Comparison of ENCODE assay signal across 1 cellular context in genomic region chr2:234410526-234410925, GRCh38.
TF ChIP-seq lines count a peak whose summit lies in the region.

No MANE protein-coding gene starts in this region.

TF ChIP-seq in H1, 55 proteins besides CTCF, POLR2A, EP300 and RAD21:
- TF ChIP-seq, protein P1, sequence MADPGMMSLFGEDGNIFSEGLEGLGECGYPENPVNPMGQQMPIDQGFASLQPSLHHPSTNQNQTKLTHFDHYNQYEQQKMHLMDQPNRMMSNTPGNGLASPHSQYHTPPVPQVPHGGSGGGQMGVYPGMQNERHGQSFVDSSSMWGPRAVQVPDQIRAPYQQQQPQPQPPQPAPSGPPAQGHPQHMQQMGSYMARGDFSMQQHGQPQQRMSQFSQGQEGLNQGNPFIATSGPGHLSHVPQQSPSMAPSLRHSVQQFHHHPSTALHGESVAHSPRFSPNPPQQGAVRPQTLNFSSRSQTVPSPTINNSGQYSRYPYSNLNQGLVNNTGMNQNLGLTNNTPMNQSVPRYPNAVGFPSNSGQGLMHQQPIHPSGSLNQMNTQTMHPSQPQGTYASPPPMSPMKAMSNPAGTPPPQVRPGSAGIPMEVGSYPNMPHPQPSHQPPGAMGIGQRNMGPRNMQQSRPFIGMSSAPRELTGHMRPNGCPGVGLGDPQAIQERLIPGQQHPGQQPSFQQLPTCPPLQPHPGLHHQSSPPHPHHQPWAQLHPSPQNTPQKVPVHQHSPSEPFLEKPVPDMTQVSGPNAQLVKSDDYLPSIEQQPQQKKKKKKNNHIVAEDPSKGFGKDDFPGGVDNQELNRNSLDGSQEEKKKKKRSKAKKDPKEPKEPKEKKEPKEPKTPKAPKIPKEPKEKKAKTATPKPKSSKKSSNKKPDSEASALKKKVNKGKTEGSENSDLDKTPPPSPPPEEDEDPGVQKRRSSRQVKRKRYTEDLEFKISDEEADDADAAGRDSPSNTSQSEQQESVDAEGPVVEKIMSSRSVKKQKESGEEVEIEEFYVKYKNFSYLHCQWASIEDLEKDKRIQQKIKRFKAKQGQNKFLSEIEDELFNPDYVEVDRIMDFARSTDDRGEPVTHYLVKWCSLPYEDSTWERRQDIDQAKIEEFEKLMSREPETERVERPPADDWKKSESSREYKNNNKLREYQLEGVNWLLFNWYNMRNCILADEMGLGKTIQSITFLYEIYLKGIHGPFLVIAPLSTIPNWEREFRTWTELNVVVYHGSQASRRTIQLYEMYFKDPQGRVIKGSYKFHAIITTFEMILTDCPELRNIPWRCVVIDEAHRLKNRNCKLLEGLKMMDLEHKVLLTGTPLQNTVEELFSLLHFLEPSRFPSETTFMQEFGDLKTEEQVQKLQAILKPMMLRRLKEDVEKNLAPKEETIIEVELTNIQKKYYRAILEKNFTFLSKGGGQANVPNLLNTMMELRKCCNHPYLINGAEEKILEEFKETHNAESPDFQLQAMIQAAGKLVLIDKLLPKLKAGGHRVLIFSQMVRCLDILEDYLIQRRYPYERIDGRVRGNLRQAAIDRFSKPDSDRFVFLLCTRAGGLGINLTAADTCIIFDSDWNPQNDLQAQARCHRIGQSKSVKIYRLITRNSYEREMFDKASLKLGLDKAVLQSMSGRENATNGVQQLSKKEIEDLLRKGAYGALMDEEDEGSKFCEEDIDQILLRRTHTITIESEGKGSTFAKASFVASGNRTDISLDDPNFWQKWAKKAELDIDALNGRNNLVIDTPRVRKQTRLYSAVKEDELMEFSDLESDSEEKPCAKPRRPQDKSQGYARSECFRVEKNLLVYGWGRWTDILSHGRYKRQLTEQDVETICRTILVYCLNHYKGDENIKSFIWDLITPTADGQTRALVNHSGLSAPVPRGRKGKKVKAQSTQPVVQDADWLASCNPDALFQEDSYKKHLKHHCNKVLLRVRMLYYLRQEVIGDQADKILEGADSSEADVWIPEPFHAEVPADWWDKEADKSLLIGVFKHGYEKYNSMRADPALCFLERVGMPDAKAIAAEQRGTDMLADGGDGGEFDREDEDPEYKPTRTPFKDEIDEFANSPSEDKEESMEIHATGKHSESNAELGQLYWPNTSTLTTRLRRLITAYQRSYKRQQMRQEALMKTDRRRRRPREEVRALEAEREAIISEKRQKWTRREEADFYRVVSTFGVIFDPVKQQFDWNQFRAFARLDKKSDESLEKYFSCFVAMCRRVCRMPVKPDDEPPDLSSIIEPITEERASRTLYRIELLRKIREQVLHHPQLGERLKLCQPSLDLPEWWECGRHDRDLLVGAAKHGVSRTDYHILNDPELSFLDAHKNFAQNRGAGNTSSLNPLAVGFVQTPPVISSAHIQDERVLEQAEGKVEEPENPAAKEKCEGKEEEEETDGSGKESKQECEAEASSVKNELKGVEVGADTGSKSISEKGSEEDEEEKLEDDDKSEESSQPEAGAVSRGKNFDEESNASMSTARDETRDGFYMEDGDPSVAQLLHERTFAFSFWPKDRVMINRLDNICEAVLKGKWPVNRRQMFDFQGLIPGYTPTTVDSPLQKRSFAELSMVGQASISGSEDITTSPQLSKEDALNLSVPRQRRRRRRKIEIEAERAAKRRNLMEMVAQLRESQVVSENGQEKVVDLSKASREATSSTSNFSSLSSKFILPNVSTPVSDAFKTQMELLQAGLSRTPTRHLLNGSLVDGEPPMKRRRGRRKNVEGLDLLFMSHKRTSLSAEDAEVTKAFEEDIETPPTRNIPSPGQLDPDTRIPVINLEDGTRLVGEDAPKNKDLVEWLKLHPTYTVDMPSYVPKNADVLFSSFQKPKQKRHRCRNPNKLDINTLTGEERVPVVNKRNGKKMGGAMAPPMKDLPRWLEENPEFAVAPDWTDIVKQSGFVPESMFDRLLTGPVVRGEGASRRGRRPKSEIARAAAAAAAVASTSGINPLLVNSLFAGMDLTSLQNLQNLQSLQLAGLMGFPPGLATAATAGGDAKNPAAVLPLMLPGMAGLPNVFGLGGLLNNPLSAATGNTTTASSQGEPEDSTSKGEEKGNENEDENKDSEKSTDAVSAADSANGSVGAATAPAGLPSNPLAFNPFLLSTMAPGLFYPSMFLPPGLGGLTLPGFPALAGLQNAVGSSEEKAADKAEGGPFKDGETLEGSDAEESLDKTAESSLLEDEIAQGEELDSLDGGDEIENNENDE (IDR thresholded peaks at IDR 0.05; ENCODE audit: insufficient replicate concordance, low read length) = no peak
- TF ChIP-seq TEAD4 (IDR thresholded peaks at IDR 0.05; ENCODE audit: low read depth, low read length) = peak; percentile 90
